In the genomic region with DNA sequence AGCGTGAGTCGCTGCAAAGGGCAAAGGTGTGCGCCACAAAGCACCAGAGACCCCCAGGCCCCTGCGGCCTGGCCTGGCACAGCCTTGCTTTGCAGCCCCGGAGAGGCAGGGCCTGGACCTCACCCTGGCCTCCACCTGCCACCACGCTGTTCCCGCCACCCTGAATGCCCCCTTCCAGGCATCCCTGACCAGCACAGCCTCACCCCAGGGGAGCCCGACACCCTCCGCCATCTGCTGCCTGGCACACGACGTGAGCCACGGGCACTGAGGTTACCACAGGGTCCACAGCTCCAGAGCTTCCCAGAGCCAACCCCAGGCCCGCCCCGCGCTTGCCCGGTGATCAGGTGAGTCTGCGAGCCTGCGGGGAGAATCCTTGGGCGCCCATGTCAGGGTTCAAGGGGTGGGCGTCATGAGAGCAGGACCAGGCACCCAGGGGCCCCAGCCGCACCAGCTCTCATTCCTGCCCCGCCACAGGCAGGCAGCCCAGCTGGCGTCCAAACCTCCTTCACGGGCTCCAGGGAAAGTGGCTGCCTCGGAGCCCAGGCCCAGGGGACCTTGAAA, we compare ENCODE assay signal across 11 cellular contexts.
DNase-seq lines count a peak whose midpoint lies in the region; FAIRE-seq and TF ChIP-seq lines count a peak whose summit lies in the region.
"Had no signal": no experiment of that assay in that cellular context is flagged by ENCODE, and none has a peak within 500 bp of the region (broad histone marks: within the 10 kb centered on the region; RNA-seq: fewer than 3 reads in every experiment).

No MANE protein-coding gene starts in this region.

- no peaks in the 10 kb centered on the region for H3K9me3 Mint-ChIP-seq in activated CD4-positive, alpha-beta T cell treated with anti-CD3 and anti-CD28 coated beads, Interleukin-2, amount 10 ng/mL, durations not matched to agents 7 days and 5 days

- H3K4me1 Mint-ChIP-seq in activated CD4-positive, alpha-beta T cell treated with anti-CD3 and anti-CD28 coated beads, Interleukin-2, amount 10 ng/mL, durations not matched to agents 7 days and 5 days: peaks cover 24% of the 10 kb centered on the region

- H3K4me2 ChIP-seq in SU-DHL-6 (ENCODE audit: low read depth, low read length, poor library complexity, severe bottlenecking): peak overlapping the region; percentile 67

- CTCF ChIA-PET in activated CD4-positive, alpha-beta T cell treated with anti-CD3 and anti-CD28 coated beads, Interleukin-2, amount 10 ng/mL, durations not matched to agents 7 days and 5 days (lab: Charles Lee): interaction anchor here (1.6 kb wide), 1 partner anchor 13 kb away, joined by 5 read pairs; no protein-coding TSS in a partner anchor

- no peak for TF ChIP-seq POLR2A in testis (IDR thresholded peaks at IDR 0.05)

- no peaks in the 10 kb centered on the region for H3K27me3 ChIP-seq in SU-DHL-6 (ENCODE audit: low read length)
- H3K27me3 ChIP-seq in testis: no peaks in the 10 kb centered on the region
- H3K27me3 ChIP-seq: SJSA1 had no signal

- intact Hi-C loops in kidney (cut with DNase I): no loop called here
- intact Hi-C loops in testis (cut with DNase I; ENCODE audit: low total_unique reads): no loop called here

- no peaks in the 10 kb centered on the region for H3F3A ChIP-seq in SU-DHL-6 (ENCODE audit: insufficient read depth)

- POLR2A ChIA-PET in activated CD4-positive, alpha-beta T cell treated with anti-CD3 and anti-CD28 coated beads, Interleukin-2, amount 10 ng/mL, durations not matched to agents 7 days and 5 days (lab: Charles Lee): no interaction called here

- peak overlapping the region; percentile 88 for H3K4me3 Mint-ChIP-seq in activated CD4-positive, alpha-beta T cell treated with anti-CD3 and anti-CD28 coated beads, Interleukin-2, amount 10 ng/mL, durations not matched to agents 7 days and 5 days

- peak overlapping the region; percentile 90 for H2AFZ ChIP-seq in SU-DHL-6 (ENCODE audit: low read depth, low read length, severe bottlenecking)

- H3K4me3 ChIP-seq in SU-DHL-6 (ENCODE audit: insufficient read depth, low read length, poor library complexity, severe bottlenecking) (peak overlapping the region; percentile 59), kidney (ENCODE audit: low read length in 2 of 2) (peak overlapping the region in 1 of 2 donors; percentile 44), testis (peak overlapping the region; percentile 29 to 66)
- H3K4me3 ChIP-seq: SJSA1 had no signal

- H3K79me2 ChIP-seq in SU-DHL-6 (ENCODE audit: insufficient read depth, low read length): peaks cover 50% of the 10 kb centered on the region

- no peaks in the 10 kb centered on the region for H3K27me3 Mint-ChIP-seq in activated CD4-positive, alpha-beta T cell treated with anti-CD3 and anti-CD28 coated beads, Interleukin-2, amount 10 ng/mL, durations not matched to agents 7 days and 5 days

- no peaks in the 10 kb centered on the region for H3K9me2 ChIP-seq in SU-DHL-6 (replicated peaks; ENCODE audit: insufficient read depth, low read length)

- H3K9me3 ChIP-seq in SU-DHL-6 (ENCODE audit: insufficient read depth, low read length): no peaks in the 10 kb centered on the region
- H3K9me3 ChIP-seq in kidney (ENCODE audit: control insufficient read depth in 1 of 2, low read length in 2 of 2): no peaks in the 10 kb centered on the region
- H3K9me3 ChIP-seq in testis: no peaks in the 10 kb centered on the region
- H3K9me3 ChIP-seq: SJSA1 had no signal

- TF ChIP-seq CTCF in SU-DHL-6 (IDR thresholded peaks at IDR 0.05; ENCODE audit: insufficient read depth, low read length, poor library complexity, severe bottlenecking): no peak
- TF ChIP-seq CTCF in kidney (IDR thresholded peaks at IDR 0.05; ENCODE audit: borderline replicate concordance, extremely low read depth, insufficient read depth): no peak
- no peak for TF ChIP-seq CTCF in testis (IDR thresholded peaks at IDR 0.05)

- DNase-seq in activated CD4-positive, alpha-beta T cell treated with anti-CD3 and anti-CD28 coated beads, Interleukin-2, amount 10 ng/mL, durations not matched to agents 7 days and 5 days: no peak
- DNase-seq in activated CD4-positive, alpha-beta T cell treated with anti-CD3 and anti-CD28 coated beads, Interleukin-2, amount 50 U/mL, for 48 hours: no peak
- DNase-seq in kidney: peak; percentile 69
- no peak for DNase-seq in testis
- DNase-seq in NCI-H748 (lab: John Stamatoyannopoulos, UW; ENCODE audit: unreplicated experiment): no peak
- DNase-seq in NCI-H187 (lab: John Stamatoyannopoulos, UW): no peak
- no peak for DNase-seq in NCI-H2196 (lab: John Stamatoyannopoulos, UW; ENCODE audit: unreplicated experiment)
- DNase-seq: effector CD8-positive, alpha-beta T cell had no signal

- FAIRE-seq in kidney (lab: Jason Lieb, UNC): no peak
- FAIRE-seq: G401.6 had no signal

- peaks cover 20% of the 10 kb centered on the region for H3K36me3 Mint-ChIP-seq in activated CD4-positive, alpha-beta T cell treated with anti-CD3 and anti-CD28 coated beads, Interleukin-2, amount 10 ng/mL, durations not matched to agents 7 days and 5 days (ENCODE audit: low read depth)

- WGBS in testis, 2 donors: 55 to 73% methylated on average over 12 to 25 of the region's 25 CpGs

- H3K36me3 ChIP-seq in SU-DHL-6 (ENCODE audit: low read length) (no peaks in the 10 kb centered on the region), kidney (ENCODE audit: control insufficient read depth in 1 of 2, insufficient read depth in 2 of 2, low read length in 2 of 2) (no peaks in the 10 kb centered on the region), testis (ENCODE audit: low read depth, missing control alignments) (no peaks in the 10 kb centered on the region)
- H3K36me3 ChIP-seq: SJSA1 had no signal

- H3K27ac ChIP-seq in SU-DHL-6 (ENCODE audit: low read depth, low read length): no peak overlapping the region; the same call in 1 of the 2 replicates
- H3K27ac ChIP-seq in kidney (ENCODE audit: low read depth in 2 of 2, low read length in 2 of 2): no peak overlapping the region
- no peak overlapping the region for H3K27ac ChIP-seq in testis
- H3K27ac ChIP-seq: SJSA1 had no signal

- no peaks in the 10 kb centered on the region for H3K4me1 ChIP-seq in kidney (ENCODE audit: control insufficient read depth in 1 of 2, insufficient read depth in 1 of 2, low read depth in 1 of 2, low read length in 2 of 2)
- no peaks in the 10 kb centered on the region for H3K4me1 ChIP-seq in testis
- H3K4me1 ChIP-seq: SJSA1 had no signal

- H3K27ac Mint-ChIP-seq in activated CD4-positive, alpha-beta T cell treated with anti-CD3 and anti-CD28 coated beads, Interleukin-2, amount 10 ng/mL, durations not matched to agents 7 days and 5 days: no peak overlapping the region

- H4K20me1 ChIP-seq in SU-DHL-6 (ENCODE audit: low read depth, low read length): no peaks in the 10 kb centered on the region

- H3K9ac ChIP-seq in SU-DHL-6 (ENCODE audit: low read length) (peak overlapping the region; percentile 59), kidney (ENCODE audit: low read length in 2 of 2) (no peak overlapping the region)
